Comparison of ENCODE assay signal across 21 cellular contexts in the genomic region with DNA sequence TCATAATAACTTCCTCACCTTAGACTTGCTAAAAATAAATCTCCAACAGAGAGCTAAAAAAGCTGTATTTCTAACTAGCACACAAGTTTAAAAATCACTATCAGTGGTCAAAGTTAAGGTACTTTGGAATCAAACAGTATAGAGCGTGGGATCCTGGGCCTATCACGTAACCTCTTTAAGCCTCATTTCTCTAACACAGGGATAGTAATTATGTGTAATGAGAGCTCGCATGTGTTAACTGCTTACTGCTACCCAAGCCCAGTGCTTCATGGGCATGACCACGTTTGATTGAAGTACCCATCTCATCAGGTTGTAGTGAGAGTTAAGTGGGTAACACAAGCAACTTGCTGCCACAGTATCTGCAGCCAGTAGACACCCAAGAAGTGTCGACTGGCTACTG.
"Had no signal": no experiment of that assay in that cellular context is flagged by ENCODE, and none has a peak within 500 bp of the region (broad histone marks: within the 10 kb centered on the region; RNA-seq: fewer than 3 reads in every experiment).

No MANE protein-coding gene starts in this region.

- ATAC-seq: left ventricle myocardium superior; mucosa of descending colon; natural killer cell treated with Interleukin-12 subunit alpha and Interleukin-12 subunit beta and Interleukin-15 and Interleukin-18, amount 100 ng/mL, for 72 hours; right cardiac atrium; stimulated activated naive B cell treated with anti-CD40 and anti-IgM and Interleukin-4, amounts not matched to agents 10 μg/mL and 1 μg/mL and 100 μg/mL, for 72 hours; upper lobe of right lung; WTC11 had no signal

- DNase-seq: activated CD4-positive, alpha-beta memory T cell treated with anti-CD3 and anti-CD28 coated beads, Interleukin-2, amount 10 ng/mL, durations not matched to agents 7 days and 5 days; activated CD4-positive, alpha-beta T cell treated with anti-CD3 and anti-CD28 coated beads for 1 hour; activated CD4-positive, alpha-beta T cell treated with anti-CD3 and anti-CD28 coated beads, Interleukin-2, amount 10 ng/mL, durations not matched to agents 7 days and 5 days; activated CD8-positive, alpha-beta memory T cell treated with anti-CD3 and anti-CD28 coated beads, Interleukin-2, amount 50 U/mL, for 48 hours; activated gamma-delta T cell; activated naive CD4-positive, alpha-beta T cell treated with anti-CD3 and anti-CD28 coated beads, Interleukin-2, amount 10 ng/mL, durations not matched to agents 7 days and 5 days; activated naive CD8-positive, alpha-beta T cell treated with anti-CD3 and anti-CD28 coated beads, Interleukin-2, amount 10 ng/mL, durations not matched to agents 7 days and 5 days; activated T-cell treated with anti-CD3 and anti-CD28 coated beads, Interleukin-2, amount 50 U/mL, for 24 hours; dorsolateral prefrontal cortex; effector memory CD4-positive, alpha-beta T cell; left ventricle myocardium superior; mucosa of descending colon; right cardiac atrium; stimulated activated CD4-positive, alpha-beta T cell treated with anti-CD3 and anti-CD28 coated beads, Interleukin-15, amount 100 ng/mL, for 24 hours; stimulated activated CD4-positive, alpha-beta T cell treated with anti-CD3 and anti-CD28 coated beads, Interleukin-2, amount 100 ng/mL, for 24 hours; stimulated activated naive B cell treated with anti-CD40 and anti-IgM and Interleukin-4, amounts not matched to agents 10 μg/mL and 1 μg/mL and 100 μg/mL, for 72 hours; stomach; tibial artery; upper lobe of right lung had no signal
